Comparison of ENCODE assay signal across 1 cellular context in the genomic region with DNA sequence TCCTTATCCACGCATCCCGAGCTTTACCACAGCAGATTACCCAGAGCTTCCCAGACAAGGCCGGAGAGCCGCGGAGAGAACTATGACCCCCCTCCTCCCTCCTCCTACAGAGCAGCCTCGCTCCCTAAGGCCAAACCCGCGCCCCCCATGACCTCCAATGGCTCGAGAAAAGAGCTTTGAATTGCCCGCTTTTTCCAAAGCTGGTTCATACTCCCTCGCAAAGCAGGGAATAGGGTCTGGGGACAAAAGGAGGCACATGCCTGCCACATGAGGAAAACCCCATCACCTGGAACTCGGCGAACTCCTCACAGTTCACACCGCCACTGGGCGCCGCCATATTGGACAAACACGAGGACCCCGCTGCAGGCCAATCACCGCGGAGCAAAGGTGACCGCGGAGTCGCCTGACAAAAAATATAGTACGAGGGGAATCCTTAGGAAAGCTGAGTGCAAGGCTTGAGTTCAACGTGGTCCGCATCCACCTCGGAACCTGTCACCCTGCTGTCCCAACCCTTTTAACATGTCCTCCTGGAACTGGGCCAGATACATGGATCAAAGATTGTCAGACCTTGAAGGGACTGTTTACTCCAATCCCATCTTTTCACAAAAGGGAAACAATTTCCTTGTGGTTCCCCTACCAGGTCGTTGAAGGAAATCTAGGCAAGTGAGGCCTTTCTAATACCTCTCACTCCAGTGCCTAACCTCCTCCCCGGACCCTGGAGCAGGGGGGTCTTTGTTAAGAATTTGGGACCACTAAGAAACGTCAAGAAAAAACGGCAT.
TF ChIP-seq lines count a peak whose summit lies in the region.

A gene (minus strand): TSS at position 344 of the 779 bp plus-strand sequence. CDS start 7 bp downstream, at position 337.

TF ChIP-seq in HepG2, 621 proteins besides CTCF, POLR2A, EP300 and RAD21 (continued from another document and continues in another):
- TF ChIP-seq, protein P1, sequence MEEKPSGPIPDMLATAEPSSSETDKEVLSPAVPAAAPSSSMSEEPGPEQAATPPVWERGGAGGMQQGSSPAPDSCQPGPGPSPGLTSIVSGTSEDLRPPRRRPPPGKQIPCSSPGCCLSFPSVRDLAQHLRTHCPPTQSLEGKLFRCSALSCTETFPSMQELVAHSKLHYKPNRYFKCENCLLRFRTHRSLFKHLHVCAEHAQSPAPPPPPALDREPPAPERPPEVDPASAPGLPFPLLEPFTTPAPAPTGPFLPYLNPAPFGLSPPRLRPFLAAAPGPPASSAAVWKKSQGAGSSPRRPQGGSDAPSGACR (CRISPR knock-in tag; IDR thresholded peaks at IDR 0.05) = peak; percentile 88
- 0 out of 2 replicates have a peak, but pooled peaks have one; percentile 28 for TF ChIP-seq ESRRA (CRISPR knock-in tag; IDR thresholded peaks at IDR 0.05; ENCODE audit: low read depth)
- no peak for TF ChIP-seq ZFP36 (IDR thresholded peaks at IDR 0.05; ENCODE audit: borderline replicate concordance, low read depth, low read length, partially characterized antibody)
- TF ChIP-seq ZNF556 (CRISPR knock-in tag; IDR thresholded peaks at IDR 0.05; ENCODE audit: borderline replicate concordance) = peak; percentile 78
- TF ChIP-seq HNRNPK (IDR thresholded peaks at IDR 0.05; ENCODE audit: low read depth, low read length, poor library complexity, severe bottlenecking) = no peak
- TF ChIP-seq, protein P2, sequence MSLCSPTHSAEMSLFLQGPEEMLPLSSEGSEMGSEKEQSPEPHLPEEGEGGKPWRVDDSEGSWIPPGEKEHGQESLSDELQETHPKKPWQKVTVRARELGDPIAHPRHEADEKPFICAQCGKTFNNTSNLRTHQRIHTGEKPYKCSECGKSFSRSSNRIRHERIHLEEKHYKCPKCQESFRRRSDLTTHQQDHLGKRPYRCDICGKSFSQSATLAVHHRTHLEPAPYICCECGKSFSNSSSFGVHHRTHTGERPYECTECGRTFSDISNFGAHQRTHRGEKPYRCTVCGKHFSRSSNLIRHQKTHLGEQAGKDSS (CRISPR knock-in tag; IDR thresholded peaks at IDR 0.05; ENCODE audit: borderline replicate concordance, low read depth) = peak; percentile 81; the same call in 1 of the 2 replicates
- TF ChIP-seq KAT2B (IDR thresholded peaks at IDR 0.05; ENCODE audit: borderline replicate concordance, low read depth, low read length) = no peak
- TF ChIP-seq MIER2 (CRISPR knock-in tag; IDR thresholded peaks at IDR 0.05) = no peak
- TF ChIP-seq, protein P3, sequence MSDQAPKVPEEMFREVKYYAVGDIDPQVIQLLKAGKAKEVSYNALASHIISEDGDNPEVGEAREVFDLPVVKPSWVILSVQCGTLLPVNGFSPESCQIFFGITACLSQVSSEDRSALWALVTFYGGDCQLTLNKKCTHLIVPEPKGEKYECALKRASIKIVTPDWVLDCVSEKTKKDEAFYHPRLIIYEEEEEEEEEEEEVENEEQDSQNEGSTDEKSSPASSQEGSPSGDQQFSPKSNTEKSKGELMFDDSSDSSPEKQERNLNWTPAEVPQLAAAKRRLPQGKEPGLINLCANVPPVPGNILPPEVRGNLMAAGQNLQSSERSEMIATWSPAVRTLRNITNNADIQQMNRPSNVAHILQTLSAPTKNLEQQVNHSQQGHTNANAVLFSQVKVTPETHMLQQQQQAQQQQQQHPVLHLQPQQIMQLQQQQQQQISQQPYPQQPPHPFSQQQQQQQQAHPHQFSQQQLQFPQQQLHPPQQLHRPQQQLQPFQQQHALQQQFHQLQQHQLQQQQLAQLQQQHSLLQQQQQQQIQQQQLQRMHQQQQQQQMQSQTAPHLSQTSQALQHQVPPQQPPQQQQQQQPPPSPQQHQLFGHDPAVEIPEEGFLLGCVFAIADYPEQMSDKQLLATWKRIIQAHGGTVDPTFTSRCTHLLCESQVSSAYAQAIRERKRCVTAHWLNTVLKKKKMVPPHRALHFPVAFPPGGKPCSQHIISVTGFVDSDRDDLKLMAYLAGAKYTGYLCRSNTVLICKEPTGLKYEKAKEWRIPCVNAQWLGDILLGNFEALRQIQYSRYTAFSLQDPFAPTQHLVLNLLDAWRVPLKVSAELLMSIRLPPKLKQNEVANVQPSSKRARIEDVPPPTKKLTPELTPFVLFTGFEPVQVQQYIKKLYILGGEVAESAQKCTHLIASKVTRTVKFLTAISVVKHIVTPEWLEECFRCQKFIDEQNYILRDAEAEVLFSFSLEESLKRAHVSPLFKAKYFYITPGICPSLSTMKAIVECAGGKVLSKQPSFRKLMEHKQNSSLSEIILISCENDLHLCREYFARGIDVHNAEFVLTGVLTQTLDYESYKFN (CRISPR knock-in tag; conservative IDR thresholded peaks at IDR 0.05) = peak; percentile 36; the same call in 1 of the 2 replicates
- TF ChIP-seq, protein P4, sequence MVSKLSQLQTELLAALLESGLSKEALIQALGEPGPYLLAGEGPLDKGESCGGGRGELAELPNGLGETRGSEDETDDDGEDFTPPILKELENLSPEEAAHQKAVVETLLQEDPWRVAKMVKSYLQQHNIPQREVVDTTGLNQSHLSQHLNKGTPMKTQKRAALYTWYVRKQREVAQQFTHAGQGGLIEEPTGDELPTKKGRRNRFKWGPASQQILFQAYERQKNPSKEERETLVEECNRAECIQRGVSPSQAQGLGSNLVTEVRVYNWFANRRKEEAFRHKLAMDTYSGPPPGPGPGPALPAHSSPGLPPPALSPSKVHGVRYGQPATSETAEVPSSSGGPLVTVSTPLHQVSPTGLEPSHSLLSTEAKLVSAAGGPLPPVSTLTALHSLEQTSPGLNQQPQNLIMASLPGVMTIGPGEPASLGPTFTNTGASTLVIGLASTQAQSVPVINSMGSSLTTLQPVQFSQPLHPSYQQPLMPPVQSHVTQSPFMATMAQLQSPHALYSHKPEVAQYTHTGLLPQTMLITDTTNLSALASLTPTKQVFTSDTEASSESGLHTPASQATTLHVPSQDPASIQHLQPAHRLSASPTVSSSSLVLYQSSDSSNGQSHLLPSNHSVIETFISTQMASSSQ (IDR thresholded peaks at IDR 0.05; ENCODE audit: low read depth) = no peak
- TF ChIP-seq, protein P4 (CRISPR knock-in tag; IDR thresholded peaks at IDR 0.05; ENCODE audit: borderline replicate concordance) = peak; percentile 71; the same call in 1 of the 2 replicates
- TF ChIP-seq HNRNPH1 (optimal IDR thresholded peaks at IDR 0.05; ENCODE audit: low read depth, low read length) = no peak
- TF ChIP-seq KLF16 (CRISPR knock-in tag; IDR thresholded peaks at IDR 0.05) = 0 out of 4 replicates have a peak, but pooled peaks of 1 of the 2 experiments have one; percentile 58
- TF ChIP-seq ZNF747 (CRISPR knock-in tag; IDR thresholded peaks at IDR 0.05; ENCODE audit: borderline replicate concordance) = peak; percentile 15; the same call in 1 of the 2 replicates
- TF ChIP-seq MAF1 (CRISPR knock-in tag; IDR thresholded peaks at IDR 0.05; ENCODE audit: borderline replicate concordance) = peak; percentile 56; the same call in 1 of the 2 replicates
- TF ChIP-seq SOX5 (CRISPR knock-in tag; IDR thresholded peaks at IDR 0.05; ENCODE audit: borderline replicate concordance) = 0 out of 2 replicates have a peak, but pooled peaks have one; percentile 27
- TF ChIP-seq ZNF879 (CRISPR knock-in tag; IDR thresholded peaks at IDR 0.05) = peak; percentile 29; the same call in 1 of the 2 replicates
- TF ChIP-seq, protein P5, sequence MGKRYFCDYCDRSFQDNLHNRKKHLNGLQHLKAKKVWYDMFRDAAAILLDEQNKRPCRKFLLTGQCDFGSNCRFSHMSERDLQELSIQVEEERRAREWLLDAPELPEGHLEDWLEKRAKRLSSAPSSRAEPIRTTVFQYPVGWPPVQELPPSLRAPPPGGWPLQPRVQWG (CRISPR knock-in tag; IDR thresholded peaks at IDR 0.05; ENCODE audit: borderline replicate concordance, low read depth) = no peak
- peak; percentile 54 for TF ChIP-seq ZNF883 (CRISPR knock-in tag; IDR thresholded peaks at IDR 0.05; ENCODE audit: not compliant biosample characterization)
- TF ChIP-seq, protein P6, sequence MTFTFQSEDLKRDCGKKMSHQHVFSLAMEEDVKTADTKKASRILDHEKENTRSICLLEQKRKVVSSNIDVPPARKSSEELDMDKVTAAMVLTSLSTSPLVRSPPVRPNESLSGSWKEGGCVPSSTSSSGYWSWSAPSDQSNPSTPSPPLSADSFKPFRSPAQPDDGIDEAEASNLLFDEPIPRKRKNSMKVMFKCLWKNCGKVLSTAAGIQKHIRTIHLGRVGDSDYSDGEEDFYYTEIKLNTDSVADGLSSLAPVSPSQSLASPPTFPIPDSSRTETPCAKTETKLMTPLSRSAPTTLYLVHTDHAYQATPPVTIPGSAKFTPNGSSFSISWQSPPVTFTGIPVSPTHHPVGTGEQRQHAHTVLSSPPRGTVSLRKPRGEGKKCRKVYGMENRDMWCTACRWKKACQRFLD (CRISPR knock-in tag; IDR thresholded peaks at IDR 0.05; ENCODE audit: borderline replicate concordance) = no peak
- peak; percentile 59 for TF ChIP-seq CBX1 (IDR thresholded peaks at IDR 0.05; ENCODE audit: low read depth)
- peak; percentile 86 for TF ChIP-seq PHF20 (CRISPR knock-in tag; IDR thresholded peaks at IDR 0.05)
- TF ChIP-seq MYC (CRISPR knock-in tag; IDR thresholded peaks at IDR 0.05; ENCODE audit: borderline replicate concordance) = peak; percentile 91
- peak; percentile 96 for TF ChIP-seq ZNF781 (CRISPR knock-in tag; IDR thresholded peaks at IDR 0.05; ENCODE audit: borderline replicate concordance, not compliant biosample characterization)
- peak; percentile 15; the same call in 1 of the 2 replicates for TF ChIP-seq BCL6 (CRISPR knock-in tag; IDR thresholded peaks at IDR 0.05)
- peak; percentile 88 for TF ChIP-seq ZNF354B (CRISPR knock-in tag; IDR thresholded peaks at IDR 0.05)
- TF ChIP-seq, protein P7, sequence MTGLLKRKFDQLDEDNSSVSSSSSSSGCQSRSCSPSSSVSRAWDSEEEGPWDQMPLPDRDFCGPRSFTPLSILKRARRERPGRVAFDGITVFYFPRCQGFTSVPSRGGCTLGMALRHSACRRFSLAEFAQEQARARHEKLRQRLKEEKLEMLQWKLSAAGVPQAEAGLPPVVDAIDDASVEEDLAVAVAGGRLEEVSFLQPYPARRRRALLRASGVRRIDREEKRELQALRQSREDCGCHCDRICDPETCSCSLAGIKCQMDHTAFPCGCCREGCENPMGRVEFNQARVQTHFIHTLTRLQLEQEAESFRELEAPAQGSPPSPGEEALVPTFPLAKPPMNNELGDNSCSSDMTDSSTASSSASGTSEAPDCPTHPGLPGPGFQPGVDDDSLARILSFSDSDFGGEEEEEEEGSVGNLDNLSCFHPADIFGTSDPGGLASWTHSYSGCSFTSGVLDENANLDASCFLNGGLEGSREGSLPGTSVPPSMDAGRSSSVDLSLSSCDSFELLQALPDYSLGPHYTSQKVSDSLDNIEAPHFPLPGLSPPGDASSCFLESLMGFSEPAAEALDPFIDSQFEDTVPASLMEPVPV (CRISPR knock-in tag; IDR thresholded peaks at IDR 0.05) = peak; percentile 40; the same call in 1 of the 2 replicates
- TF ChIP-seq, protein P8, sequence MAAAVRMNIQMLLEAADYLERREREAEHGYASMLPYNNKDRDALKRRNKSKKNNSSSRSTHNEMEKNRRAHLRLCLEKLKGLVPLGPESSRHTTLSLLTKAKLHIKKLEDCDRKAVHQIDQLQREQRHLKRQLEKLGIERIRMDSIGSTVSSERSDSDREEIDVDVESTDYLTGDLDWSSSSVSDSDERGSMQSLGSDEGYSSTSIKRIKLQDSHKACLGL (CRISPR knock-in tag; IDR thresholded peaks at IDR 0.05) = peak; percentile 89; the same call in 1 of the 2 replicates
- peak; percentile 45; the same call in 1 of the 2 replicates for TF ChIP-seq RCOR2 (CRISPR knock-in tag; IDR thresholded peaks at IDR 0.05)
- TF ChIP-seq, protein P9, sequence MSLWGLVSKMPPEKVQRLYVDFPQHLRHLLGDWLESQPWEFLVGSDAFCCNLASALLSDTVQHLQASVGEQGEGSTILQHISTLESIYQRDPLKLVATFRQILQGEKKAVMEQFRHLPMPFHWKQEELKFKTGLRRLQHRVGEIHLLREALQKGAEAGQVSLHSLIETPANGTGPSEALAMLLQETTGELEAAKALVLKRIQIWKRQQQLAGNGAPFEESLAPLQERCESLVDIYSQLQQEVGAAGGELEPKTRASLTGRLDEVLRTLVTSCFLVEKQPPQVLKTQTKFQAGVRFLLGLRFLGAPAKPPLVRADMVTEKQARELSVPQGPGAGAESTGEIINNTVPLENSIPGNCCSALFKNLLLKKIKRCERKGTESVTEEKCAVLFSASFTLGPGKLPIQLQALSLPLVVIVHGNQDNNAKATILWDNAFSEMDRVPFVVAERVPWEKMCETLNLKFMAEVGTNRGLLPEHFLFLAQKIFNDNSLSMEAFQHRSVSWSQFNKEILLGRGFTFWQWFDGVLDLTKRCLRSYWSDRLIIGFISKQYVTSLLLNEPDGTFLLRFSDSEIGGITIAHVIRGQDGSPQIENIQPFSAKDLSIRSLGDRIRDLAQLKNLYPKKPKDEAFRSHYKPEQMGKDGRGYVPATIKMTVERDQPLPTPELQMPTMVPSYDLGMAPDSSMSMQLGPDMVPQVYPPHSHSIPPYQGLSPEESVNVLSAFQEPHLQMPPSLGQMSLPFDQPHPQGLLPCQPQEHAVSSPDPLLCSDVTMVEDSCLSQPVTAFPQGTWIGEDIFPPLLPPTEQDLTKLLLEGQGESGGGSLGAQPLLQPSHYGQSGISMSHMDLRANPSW (CRISPR knock-in tag; IDR thresholded peaks at IDR 0.05; ENCODE audit: borderline replicate concordance) = no peak
- TF ChIP-seq, protein P10, sequence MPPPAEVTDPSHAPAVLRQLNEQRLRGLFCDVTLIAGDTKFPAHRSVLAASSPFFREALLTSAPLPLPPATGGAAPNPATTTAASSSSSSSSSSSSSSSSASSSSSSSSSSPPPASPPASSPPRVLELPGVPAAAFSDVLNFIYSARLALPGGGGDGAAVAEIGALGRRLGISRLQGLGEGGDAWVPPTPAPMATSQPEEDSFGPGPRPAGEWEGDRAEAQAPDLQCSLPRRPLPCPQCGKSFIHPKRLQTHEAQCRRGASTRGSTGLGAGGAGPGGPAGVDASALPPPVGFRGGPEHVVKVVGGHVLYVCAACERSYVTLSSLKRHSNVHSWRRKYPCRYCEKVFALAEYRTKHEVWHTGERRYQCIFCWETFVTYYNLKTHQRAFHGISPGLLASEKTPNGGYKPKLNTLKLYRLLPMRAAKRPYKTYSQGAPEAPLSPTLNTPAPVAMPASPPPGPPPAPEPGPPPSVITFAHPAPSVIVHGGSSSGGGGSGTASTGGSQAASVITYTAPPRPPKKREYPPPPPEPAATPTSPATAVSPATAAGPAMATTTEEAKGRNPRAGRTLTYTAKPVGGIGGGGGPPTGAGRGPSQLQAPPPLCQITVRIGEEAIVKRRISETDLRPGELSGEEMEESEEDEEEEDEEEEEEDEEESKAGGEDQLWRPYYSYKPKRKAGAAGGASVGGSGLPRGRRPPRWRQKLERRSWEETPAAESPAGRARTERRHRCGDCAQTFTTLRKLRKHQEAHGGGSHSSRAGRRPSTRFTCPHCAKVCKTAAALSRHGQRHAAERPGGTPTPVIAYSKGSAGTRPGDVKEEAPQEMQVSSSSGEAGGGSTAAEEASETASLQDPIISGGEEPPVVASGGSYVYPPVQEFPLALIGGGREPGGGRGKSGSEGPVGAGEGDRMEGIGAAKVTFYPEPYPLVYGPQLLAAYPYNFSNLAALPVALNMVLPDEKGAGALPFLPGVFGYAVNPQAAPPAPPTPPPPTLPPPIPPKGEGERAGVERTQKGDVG (CRISPR knock-in tag; IDR thresholded peaks at IDR 0.05; ENCODE audit: borderline replicate concordance) = no peak
- TF ChIP-seq SIN3B (IDR thresholded peaks at IDR 0.05; ENCODE audit: low read length) = peak; percentile 96
